ENCODE assay signal across 12 cellular contexts in genomic region chr2:105795575-105795934, GRCh38. TPM values are rescaled to one million over a fixed set of nuclear protein-coding genes. Genes with fewer than 3 reads are reported as not detected.
DNase-seq lines count a peak whose midpoint lies in the region; ATAC-seq and TF ChIP-seq lines count a peak whose summit lies in the region.
"Had no signal": no experiment of that assay in that cellular context is flagged by ENCODE, and none has a peak within 500 bp of the region (broad histone marks: within the 10 kb centered on the region; RNA-seq: fewer than 3 reads in every experiment).

No MANE protein-coding gene starts in this region.

- H3K36me3 ChIP-seq in CD4-positive, CD25-positive, alpha-beta regulatory T cell (ENCODE audit: control insufficient read depth, insufficient read depth, low read length): peaks cover 3% of the 10 kb centered on the region

- DNase-seq in CD4-positive, CD25-positive, alpha-beta regulatory T cell: peak in 1 of 3 donors; percentile 34
- no peak for DNase-seq in HFFc6
- peak; percentile 74 for DNase-seq in activated CD4-positive, alpha-beta T cell treated with anti-CD3 and anti-CD28 coated beads, Interleukin-2, amount 10 ng/mL, durations not matched to agents 24 days and 14 days
- no peak for DNase-seq in immature natural killer cell
- DNase-seq in iPS-NIHi7 (ENCODE audit: extremely low spot score): no peak
- no peak for DNase-seq in T-helper 9 cell
- DNase-seq: GDM1, NCI-H1048, T1000 had no signal

- H3K27ac Mint-ChIP-seq in CD4-positive, CD25-positive, alpha-beta regulatory T cell: peak overlapping the region; percentile 95 to 98 (median 96)
- peak overlapping the region; percentile 7; the same call in 1 of the 2 replicates for H3K27ac Mint-ChIP-seq in HFFc6
- peak overlapping the region; percentile 93 for H3K27ac Mint-ChIP-seq in activated CD4-positive, alpha-beta T cell treated with anti-CD3 and anti-CD28 coated beads, Interleukin-2, amount 10 ng/mL, durations not matched to agents 24 days and 14 days
- peak overlapping the region; percentile 94 to 99 (median 98) for H3K27ac Mint-ChIP-seq in immature natural killer cell

- intact Hi-C loops in activated CD4-positive, alpha-beta T cell treated with anti-CD3 and anti-CD28 coated beads, Interleukin-2, amount 10 ng/mL, durations not matched to agents 24 days and 14 days (cut with micrococcal nuclease): loop anchor here (1.0 to 5.0 kb wide), 6 partner anchors 8 to 397 kb away; partner anchors contain the start of gene UXS1

- ATAC-seq in CD4-positive, CD25-positive, alpha-beta regulatory T cell (ENCODE audit: low read depth in 2 of 2): peak in 1 of 2 donors; percentile 7
- ATAC-seq in GM18511 (IDR thresholded peaks at IDR 0.05; ENCODE audit: unreplicated experiment) (no peak), GM18907 (IDR thresholded peaks at IDR 0.05; ENCODE audit: unreplicated experiment) (no peak)
- ATAC-seq: HCT116 had no signal

- peak overlapping the region; percentile 92 for H3K27ac ChIP-seq in CD4-positive, CD25-positive, alpha-beta regulatory T cell (ENCODE audit: insufficient read depth, low read length, poor library complexity, severe bottlenecking)

- H3K9me3 ChIP-seq in CD4-positive, CD25-positive, alpha-beta regulatory T cell (ENCODE audit: control insufficient read depth in 2 of 2, low read length in 2 of 2): no peaks in the 10 kb centered on the region

- no peaks in the 10 kb centered on the region for H3K27me3 Mint-ChIP-seq in CD4-positive, CD25-positive, alpha-beta regulatory T cell
- H3K27me3 Mint-ChIP-seq in HFFc6 (ENCODE audit: insufficient read depth): peaks cover 1% of the 10 kb centered on the region
- H3K27me3 Mint-ChIP-seq in activated CD4-positive, alpha-beta T cell treated with anti-CD3 and anti-CD28 coated beads, Interleukin-2, amount 10 ng/mL, durations not matched to agents 24 days and 14 days: no peaks in the 10 kb centered on the region
- peaks cover 0 to 17% (median 5%) of the 10 kb centered on the region in 3 donors for H3K27me3 Mint-ChIP-seq in immature natural killer cell (ENCODE audit: low read depth in 3 of 3)

- no peak for TF ChIP-seq CTCF in HFFc6 (IDR thresholded peaks at IDR 0.05)

- no peaks in the 10 kb centered on the region for H3K9me3 Mint-ChIP-seq in CD4-positive, CD25-positive, alpha-beta regulatory T cell
- H3K9me3 Mint-ChIP-seq in HFFc6 (no peaks in the 10 kb centered on the region), immature natural killer cell (no peaks in the 10 kb centered on the region)
- H3K9me3 Mint-ChIP-seq in activated CD4-positive, alpha-beta T cell treated with anti-CD3 and anti-CD28 coated beads, Interleukin-2, amount 10 ng/mL, durations not matched to agents 24 days and 14 days: no peaks in the 10 kb centered on the region

- H3K4me1 Mint-ChIP-seq in CD4-positive, CD25-positive, alpha-beta regulatory T cell: peaks cover 28 to 96% (median 86%) of the 10 kb centered on the region in 4 donors
- H3K4me1 Mint-ChIP-seq in HFFc6 (ENCODE audit: low read depth) (peaks cover 48% of the 10 kb centered on the region), immature natural killer cell (peaks cover 92 to 96% of the 10 kb centered on the region in 2 donors)
- peaks cover 80% of the 10 kb centered on the region for H3K4me1 Mint-ChIP-seq in activated CD4-positive, alpha-beta T cell treated with anti-CD3 and anti-CD28 coated beads, Interleukin-2, amount 10 ng/mL, durations not matched to agents 24 days and 14 days

- H3K27me3 ChIP-seq in CD4-positive, CD25-positive, alpha-beta regulatory T cell (ENCODE audit: control insufficient read depth, insufficient read depth, low read length): no peaks in the 10 kb centered on the region

- H3K36me3 Mint-ChIP-seq in CD4-positive, CD25-positive, alpha-beta regulatory T cell: peaks cover 10% of the 10 kb centered on the region
- H3K36me3 Mint-ChIP-seq in HFFc6 (ENCODE audit: low read depth) (no peaks in the 10 kb centered on the region), immature natural killer cell (peaks cover 0 to 4% (median 2%) of the 10 kb centered on the region in 3 donors)
- H3K36me3 Mint-ChIP-seq in activated CD4-positive, alpha-beta T cell treated with anti-CD3 and anti-CD28 coated beads, Interleukin-2, amount 10 ng/mL, durations not matched to agents 24 days and 14 days (ENCODE audit: low read depth): peaks cover 26% of the 10 kb centered on the region

- peaks cover 100% of the 10 kb centered on the region for H3K4me1 ChIP-seq in CD4-positive, CD25-positive, alpha-beta regulatory T cell (ENCODE audit: control insufficient read depth, insufficient read depth, low read length, poor library complexity, severe bottlenecking)

- peak overlapping the region; percentile 65 for H3K4me3 ChIP-seq in CD4-positive, CD25-positive, alpha-beta regulatory T cell (ENCODE audit: low read depth, low read length)

- H3K4me3 Mint-ChIP-seq in CD4-positive, CD25-positive, alpha-beta regulatory T cell: peak overlapping the region; percentile 74 to 92 (median 88)
- H3K4me3 Mint-ChIP-seq in HFFc6: no peak overlapping the region
- H3K4me3 Mint-ChIP-seq in activated CD4-positive, alpha-beta T cell treated with anti-CD3 and anti-CD28 coated beads, Interleukin-2, amount 10 ng/mL, durations not matched to agents 24 days and 14 days: peak overlapping the region; percentile 78
- H3K4me3 Mint-ChIP-seq in immature natural killer cell: peak overlapping the region; percentile 77 to 88 (median 84)

RNA-seq across cellular contexts. Expression of gene NCK2, which starts 50.8 kb away (rescaled TPM):
- 167 TPM for total RNA-seq in CD4-positive, CD25-positive, alpha-beta regulatory T cell
- polyA plus RNA-seq in CD4-positive, CD25-positive, alpha-beta regulatory T cell: 10 to 100 TPM; 44.8 to 62.3 (median 58.6) TPM
- 10 to 100 TPM; 18.6 to 20.2 (median 19.8) TPM for total RNA-seq in HFFc6 (2021; fragmentation: NEBNext Ultra II Directional; extraction: Animal tissue kit (Norgen Biotek cat#: 25700))
- 85.8 and 86.2 TPM in 2 replicates for total RNA-seq in activated CD4-positive, alpha-beta T cell treated with anti-CD3 and anti-CD28 coated beads, Interleukin-2, amount 10 ng/mL, durations not matched to agents 24 days and 14 days
- 10 to 100 TPM; 10.7 to 22.1 (median 16.2) TPM for polyA plus RNA-seq in immature natural killer cell

Comparison
In these comparisons a context has a peak if more than half of its experiments do, and no peak if none do; other contexts are left out.
1. H3K27ac Mint-ChIP-seq: peak in every context shown above with its lines; median percentile 98 in immature natural killer cell; 96 in CD4-positive, CD25-positive, alpha-beta regulatory T cell; 93 in activated CD4-positive, alpha-beta T cell treated with anti-CD3 and anti-CD28 coated beads, Interleukin-2, amount 10 ng/mL, durations not matched to agents 24 days and 14 days; 7 in HFFc6.